In the genomic region with DNA sequence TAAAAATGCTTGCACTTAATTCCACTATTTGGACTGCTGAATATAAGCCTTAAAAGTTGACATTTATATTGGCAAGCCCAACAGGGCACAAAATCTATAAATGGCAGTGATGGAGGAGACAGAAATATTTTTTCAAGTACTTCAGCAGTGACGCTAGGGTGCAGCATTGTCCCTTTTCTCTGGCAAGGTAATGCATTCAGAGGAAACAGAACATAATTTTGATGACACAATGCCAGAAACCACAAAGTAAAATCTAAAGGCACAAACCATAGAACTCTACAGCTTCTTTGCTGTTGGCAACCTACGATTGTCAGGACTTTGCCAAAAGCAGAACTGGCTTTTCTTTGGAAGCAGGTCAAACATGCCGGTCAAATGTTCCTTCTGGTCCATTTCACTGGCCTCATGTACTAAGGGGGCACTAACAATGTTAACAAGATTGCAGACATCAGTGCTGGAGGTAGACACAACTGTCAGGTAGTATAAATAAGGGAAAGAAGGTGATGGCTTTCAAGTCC, we compare ENCODE assay signal across 8 cellular contexts. TPM values are rescaled to one million over a fixed set of nuclear protein-coding genes. Genes with fewer than 3 reads are reported as not detected.
DNase-seq lines count a peak whose midpoint lies in the region; ATAC-seq, FAIRE-seq and TF ChIP-seq lines count a peak whose summit lies in the region.

No MANE protein-coding gene starts in this region.

- 0 out of 4 replicates have a peak, but pooled peaks cover 0 to 4% of the 10 kb centered on the region in 2 experiments for H3K9me3 ChIP-seq in HCT116 (ENCODE audit: control insufficient read depth in 1 of 2, insufficient read depth in 1 of 2, low read depth in 1 of 2, low read length in 2 of 2)
- no peaks in the 10 kb centered on the region for H3K9me3 ChIP-seq in SU-DHL-6 (ENCODE audit: insufficient read depth, low read length)
- H3K9me3 ChIP-seq in heart left ventricle: peaks cover 0 to 5% (median 0%) of the 10 kb centered on the region in 12 donors

- H3K4me1 ChIP-seq in HCT116 (ENCODE audit: control insufficient read depth in 1 of 2, insufficient read depth in 2 of 2, low read length in 2 of 2) (peaks cover 3 to 28% of the 10 kb centered on the region in 2 experiments; a peak in 3 of 4 replicates), heart left ventricle (peaks cover 0 to 31% (median 8%) of the 10 kb centered on the region in 12 donors)

- peaks cover 11% of the 10 kb centered on the region; the same call in 1 of the 2 replicates for H3F3A ChIP-seq in SU-DHL-6 (ENCODE audit: insufficient read depth)

- DNase-seq in GM04504 (ENCODE audit: low read depth) (peak; percentile 79), HCT116 (ENCODE audit: low read depth, low spot score) (peak; percentile 53), NB4 (ENCODE audit: low read depth) (peak; percentile 94), heart left ventricle (peak in 4 of 5 donors; percentile 59 to 77 (median 70)), renal cortical epithelial cell (ENCODE audit: low read depth) (peak; percentile 91), HTR-8/SVneo (ENCODE audit: insufficient read length, low spot score) (no peak)
- peak; percentile 54 for DNase-seq in activated naive CD8-positive, alpha-beta T cell treated with anti-CD3 and anti-CD28 coated beads, Interleukin-2, amount 50 U/mL, for 16 hours (ENCODE audit: low read depth, low spot score)

- POLR2A ChIA-PET in HCT116 (lab: Charles Lee): no interaction called here

- TF ChIP-seq RAD21 in HCT116 (IDR thresholded peaks at IDR 0.05; ENCODE audit: low read depth): peak; percentile 95

- H3K79me2 ChIP-seq in HCT116 (ENCODE audit: insufficient read depth, low read length) (0 out of 2 replicates have a peak, but pooled peaks cover 4% of the 10 kb centered on the region), SU-DHL-6 (ENCODE audit: insufficient read depth, low read length) (no peaks in the 10 kb centered on the region)

- RAD21 ChIA-PET in HCT116 (lab: Charles Lee; ENCODE audit: low non-redundant PET in 1 of 2, low total read pairs in 2 of 2, uncharacterized antibody in 2 of 2, unreplicated experiment in 2 of 2): no interaction called here

- no peak for TF ChIP-seq POLR2A in HCT116 (IDR thresholded peaks at IDR 0.05; ENCODE audit: borderline replicate concordance, extremely low read depth, insufficient read depth, insufficient read length)
- no peak for TF ChIP-seq POLR2A in NB4 (IDR thresholded peaks at IDR 0.05; ENCODE audit: extremely low read depth, insufficient read length)
- TF ChIP-seq POLR2A in heart left ventricle (IDR thresholded peaks at IDR 0.05): no peak

- BruUV-seq in HCT116 (replicated peaks; lab: Mats Ljungman, UMichigan): no TSS peak

- CTCF ChIA-PET in HCT116 (lab: Charles Lee): interaction anchor here (1.2 to 3.1 kb wide), 4 partner anchors 9 to 211 kb away, joined by 3 to 13 read pairs (median 4); no protein-coding TSS in a partner anchor

- H3K27me3 ChIP-seq in HCT116 (ENCODE audit: insufficient read depth, low read length) (no peaks in the 10 kb centered on the region), SU-DHL-6 (ENCODE audit: low read length) (no peaks in the 10 kb centered on the region), heart left ventricle (no peaks in the 10 kb centered on the region)

- FAIRE-seq in HTR-8/SVneo (lab: Jason Lieb, UNC): no peak

- H4K20me1 ChIP-seq in HCT116 (ENCODE audit: insufficient read depth) (no peaks in the 10 kb centered on the region), SU-DHL-6 (ENCODE audit: low read depth, low read length) (no peaks in the 10 kb centered on the region)

- H3K27ac ChIP-seq in HCT116 (ENCODE audit: low read depth, low read length) (peak overlapping the region; percentile 1; the same call in 1 of the 2 replicates), SU-DHL-6 (ENCODE audit: low read depth, low read length) (no peak overlapping the region), heart left ventricle (peak overlapping the region in 8 of 12 donors; percentile 1 to 70 (median 18))

- WGBS in heart left ventricle, 4 donors: 12 to 19% (median 13%) methylated on average over 3 of the region's 3 CpGs

- ATAC-seq in HCT116: peak; percentile 81
- ATAC-seq in heart left ventricle: peak; percentile 68 to 92 (median 86)

- peak; percentile 58 to 83 (median 73) for TF ChIP-seq CTCF in HCT116 (IDR thresholded peaks at IDR 0.05 in 2 of 3, conservative IDR thresholded peaks at IDR 0.05 in 1 of 3; ENCODE audit: borderline replicate concordance in 1 of 3, insufficient read depth in 1 of 3, low read depth in 2 of 3, low read length in 2 of 3)
- TF ChIP-seq CTCF in NB4 (IDR thresholded peaks at IDR 0.05; ENCODE audit: low read depth, low read length): peak; percentile 73
- TF ChIP-seq CTCF in SU-DHL-6 (IDR thresholded peaks at IDR 0.05; ENCODE audit: insufficient read depth, low read length, poor library complexity, severe bottlenecking): peak; percentile 93
- peak; percentile 64 to 85 (median 80) for TF ChIP-seq CTCF in heart left ventricle (IDR thresholded peaks at IDR 0.05)

- H3K9ac ChIP-seq in HCT116 (ENCODE audit: low read length) (no peak overlapping the region), SU-DHL-6 (ENCODE audit: low read length) (no peak overlapping the region)

- no peak overlapping the region for H3K4me3 ChIP-seq in HCT116 (replicated peaks in 1 of 2; ENCODE audit: low read depth in 1 of 2, low read length in 2 of 2)
- no peak overlapping the region for H3K4me3 ChIP-seq in NB4 (ENCODE audit: low read depth, low read length)
- no peak overlapping the region for H3K4me3 ChIP-seq in SU-DHL-6 (ENCODE audit: insufficient read depth, low read length, poor library complexity, severe bottlenecking)
- H3K4me3 ChIP-seq in heart left ventricle: no peak overlapping the region

- H3K36me3 ChIP-seq in HCT116 (ENCODE audit: control insufficient read depth in 1 of 2, insufficient read depth in 2 of 2, low read length in 2 of 2): peaks cover 0 to 3% of the 10 kb centered on the region in 2 experiments; a peak in 2 of 4 replicates
- H3K36me3 ChIP-seq in SU-DHL-6 (ENCODE audit: low read length): no peaks in the 10 kb centered on the region
- H3K36me3 ChIP-seq in heart left ventricle: peaks cover 0 to 22% (median 17%) of the 10 kb centered on the region in 9 donors

- H3K9me2 ChIP-seq in HCT116 (ENCODE audit: insufficient read depth): no peaks in the 10 kb centered on the region
- no peaks in the 10 kb centered on the region for H3K9me2 ChIP-seq in SU-DHL-6 (replicated peaks; ENCODE audit: insufficient read depth, low read length)

- H3K4me2 ChIP-seq in HCT116 (ENCODE audit: low read length): no peak overlapping the region
- H3K4me2 ChIP-seq in SU-DHL-6 (ENCODE audit: low read depth, low read length, poor library complexity, severe bottlenecking): no peak overlapping the region

- intact Hi-C loops in HCT116 (cut with micrococcal nuclease): loop anchor here (1.0 to 5.0 kb wide), 3 partner anchors 212 to 606 kb away; a partner anchor contains a TSS
- intact Hi-C loops in heart left ventricle (cut with DNase I): loop anchor here (1.0 to 10.0 kb wide), 14 partner anchors 71 to 606 kb away; a partner anchor contains a TSS

- no peak overlapping the region for H2AFZ ChIP-seq in HCT116 (ENCODE audit: low read depth, low read length, poor library complexity, severe bottlenecking)
- H2AFZ ChIP-seq in SU-DHL-6 (ENCODE audit: low read depth, low read length, severe bottlenecking): no peak overlapping the region

TF ChIP-seq in HCT116, 20 proteins besides CTCF, POLR2A, EP300 and RAD21:
- TF ChIP-seq FOSL1 (IDR thresholded peaks at IDR 0.05; ENCODE audit: low read depth) (no peak), EGR1 (IDR thresholded peaks at IDR 0.05; ENCODE audit: low read depth) (no peak), YY1 (IDR thresholded peaks at IDR 0.05; ENCODE audit: extremely low read depth, insufficient replicate concordance, low read depth, low read length) (peak; percentile 53), SIN3A (IDR thresholded peaks at IDR 0.05; ENCODE audit: low read depth) (no peak), TCF7L2 (IDR thresholded peaks at IDR 0.05; ENCODE audit: borderline replicate concordance, extremely low read depth, insufficient read depth, insufficient read length) (no peak), SRF (IDR thresholded peaks at IDR 0.05; ENCODE audit: low read depth) (0 out of 2 replicates have a peak, but pooled peaks have one; percentile 30)
- TF ChIP-seq, protein P1, sequence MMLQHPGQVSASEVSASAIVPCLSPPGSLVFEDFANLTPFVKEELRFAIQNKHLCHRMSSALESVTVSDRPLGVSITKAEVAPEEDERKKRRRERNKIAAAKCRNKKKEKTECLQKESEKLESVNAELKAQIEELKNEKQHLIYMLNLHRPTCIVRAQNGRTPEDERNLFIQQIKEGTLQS (IDR thresholded peaks at IDR 0.05): no peak
- TF ChIP-seq, protein P2, sequence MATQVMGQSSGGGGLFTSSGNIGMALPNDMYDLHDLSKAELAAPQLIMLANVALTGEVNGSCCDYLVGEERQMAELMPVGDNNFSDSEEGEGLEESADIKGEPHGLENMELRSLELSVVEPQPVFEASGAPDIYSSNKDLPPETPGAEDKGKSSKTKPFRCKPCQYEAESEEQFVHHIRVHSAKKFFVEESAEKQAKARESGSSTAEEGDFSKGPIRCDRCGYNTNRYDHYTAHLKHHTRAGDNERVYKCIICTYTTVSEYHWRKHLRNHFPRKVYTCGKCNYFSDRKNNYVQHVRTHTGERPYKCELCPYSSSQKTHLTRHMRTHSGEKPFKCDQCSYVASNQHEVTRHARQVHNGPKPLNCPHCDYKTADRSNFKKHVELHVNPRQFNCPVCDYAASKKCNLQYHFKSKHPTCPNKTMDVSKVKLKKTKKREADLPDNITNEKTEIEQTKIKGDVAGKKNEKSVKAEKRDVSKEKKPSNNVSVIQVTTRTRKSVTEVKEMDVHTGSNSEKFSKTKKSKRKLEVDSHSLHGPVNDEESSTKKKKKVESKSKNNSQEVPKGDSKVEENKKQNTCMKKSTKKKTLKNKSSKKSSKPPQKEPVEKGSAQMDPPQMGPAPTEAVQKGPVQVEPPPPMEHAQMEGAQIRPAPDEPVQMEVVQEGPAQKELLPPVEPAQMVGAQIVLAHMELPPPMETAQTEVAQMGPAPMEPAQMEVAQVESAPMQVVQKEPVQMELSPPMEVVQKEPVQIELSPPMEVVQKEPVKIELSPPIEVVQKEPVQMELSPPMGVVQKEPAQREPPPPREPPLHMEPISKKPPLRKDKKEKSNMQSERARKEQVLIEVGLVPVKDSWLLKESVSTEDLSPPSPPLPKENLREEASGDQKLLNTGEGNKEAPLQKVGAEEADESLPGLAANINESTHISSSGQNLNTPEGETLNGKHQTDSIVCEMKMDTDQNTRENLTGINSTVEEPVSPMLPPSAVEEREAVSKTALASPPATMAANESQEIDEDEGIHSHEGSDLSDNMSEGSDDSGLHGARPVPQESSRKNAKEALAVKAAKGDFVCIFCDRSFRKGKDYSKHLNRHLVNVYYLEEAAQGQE (IDR thresholded peaks at IDR 0.05; ENCODE audit: low read depth): no peak

RNA-seq across cellular contexts. Expression of a gene that starts 30.9 kb away (rescaled TPM):
- total RNA-seq in HCT116 (2021; ENCODE audit: unreplicated experiment) (28.8 TPM), heart left ventricle (10 to 100 TPM in 6 of 9 donors, 1 to 10 TPM in 3; 7.9 to 14.1 (median 11.0) TPM), renal cortical epithelial cell (18.1 and 21.2 TPM in 2 replicates)
- 7.2 and 9.0 TPM in 2 replicates for polyA plus RNA-seq in HCT116 (2012)
- 10 to 100 TPM; 11.0 to 17.4 TPM for polyA plus RNA-seq in heart left ventricle
